In the genomic region with DNA sequence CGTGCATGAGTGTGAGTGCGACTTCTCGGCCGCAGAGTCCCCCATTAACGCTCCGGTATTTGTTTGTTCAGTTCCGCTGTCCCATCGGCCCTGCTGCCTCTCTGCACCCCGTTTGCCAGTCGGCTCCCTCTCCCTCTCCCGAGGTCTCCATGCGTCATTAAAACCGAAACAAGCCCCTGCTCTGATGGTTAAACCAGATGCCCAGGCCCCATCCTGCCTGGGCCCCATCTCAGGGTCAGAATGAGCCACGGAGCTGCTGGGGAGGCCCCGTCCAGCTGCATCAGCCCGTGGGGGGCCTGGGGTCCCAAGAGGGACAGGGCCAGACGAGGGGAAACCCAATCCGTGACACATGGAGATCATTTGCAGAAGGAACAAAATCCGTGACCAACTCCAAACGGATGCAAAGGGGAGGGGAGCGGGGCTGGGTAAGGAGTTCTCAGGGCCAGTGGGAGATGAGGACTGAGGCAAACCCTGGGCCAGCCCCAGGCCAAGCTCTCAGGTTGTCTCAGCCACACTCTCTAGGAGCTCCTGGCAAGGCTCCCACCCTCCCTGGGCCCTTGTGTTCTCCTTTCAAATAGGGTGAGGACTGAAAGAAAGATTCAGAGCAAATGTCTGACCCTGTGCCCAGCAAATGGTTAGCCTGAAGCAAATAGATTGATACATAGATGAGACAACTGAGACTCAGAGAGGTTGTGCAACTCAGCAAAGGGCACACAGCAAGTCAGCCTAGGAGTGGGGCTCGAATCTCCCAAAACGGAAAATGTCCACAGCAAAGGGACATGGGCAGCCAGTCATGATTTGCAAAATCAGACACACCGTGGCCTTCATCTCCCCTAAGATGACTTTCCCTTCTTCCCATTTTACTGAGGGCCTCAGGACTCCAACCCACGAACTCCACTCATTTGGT, we compare ENCODE assay signal across 31 cellular contexts.
DNase-seq lines count a peak whose midpoint lies in the region; ATAC-seq and TF ChIP-seq lines count a peak whose summit lies in the region.
"Had no signal": no experiment of that assay in that cellular context is flagged by ENCODE, and none has a peak within 500 bp of the region (broad histone marks: within the 10 kb centered on the region; RNA-seq: fewer than 3 reads in every experiment).

No MANE protein-coding gene starts in this region.

- H3K27me3 ChIP-seq in right atrium auricular region (no peaks in the 10 kb centered on the region), right cardiac atrium (ENCODE audit: control insufficient read depth, insufficient read depth) (no peaks in the 10 kb centered on the region), endodermal cell (ENCODE audit: control insufficient read depth, insufficient read depth, low read length, poor library complexity, severe bottlenecking) (no peaks in the 10 kb centered on the region)
- H3K27me3 ChIP-seq: breast epithelium, gastroesophageal sphincter had no signal

- ATAC-seq in right cardiac atrium = no peak
- ATAC-seq: CD8-positive, alpha-beta T cell; effector memory CD8-positive, alpha-beta T cell; gastroesophageal sphincter had no signal

- H3K4me3 Mint-ChIP-seq in endodermal cell (no peak overlapping the region), osteocyte (ENCODE audit: unreplicated experiment) (no peak overlapping the region)
- H3K4me3 Mint-ChIP-seq: activated CD4-positive, alpha-beta memory T cell treated with anti-CD3 and anti-CD28 coated beads for 36 hours; activated T-helper 1 cell treated with anti-CD3 and anti-CD28 coated beads, Interleukin-12 subunit alpha, Interleukin-12 subunit beta, Interleukin-2, Interleukin-4 antibody, amounts not matched to agents 30 ng/mL and 10 ng/mL and 1 ng/mL, durations not matched to agents 14 hours and 24 hours and 36 hours; CD8-positive, alpha-beta T cell; effector memory CD8-positive, alpha-beta T cell; mesothelial cell of epicardium; naive B cell had no signal

- H3K36me3 ChIP-seq in right atrium auricular region (no peaks in the 10 kb centered on the region), endodermal cell (ENCODE audit: control insufficient read depth, insufficient read depth, low read length) (no peaks in the 10 kb centered on the region)
- H3K36me3 ChIP-seq: breast epithelium, gastroesophageal sphincter had no signal

- DNase-seq in right atrium auricular region (ENCODE audit: low spot score) (no peak), right cardiac atrium (no peak), endodermal cell (no peak), osteocyte (ENCODE audit: extremely low spot score, unreplicated experiment) (no peak), cerebellar cortex (ENCODE audit: low spot score) (no peak), inferior parietal cortex (ENCODE audit: extremely low spot score) (no peak), NCI-H446 (lab: John Stamatoyannopoulos, UW) (no peak), RPMI8226 (no peak)
- DNase-seq: activated CD4-positive, alpha-beta memory T cell treated with anti-CD3 and anti-CD28 coated beads for 36 hours; activated CD8-positive, alpha-beta memory T cell treated with anti-CD3 and anti-CD28 coated beads, Interleukin-2, amount 50 U/mL, for 4 hours; activated naive CD4-positive, alpha-beta T cell treated with anti-CD3 and anti-CD28 coated beads, Interleukin-2, amount 50 U/mL, for 16 hours; AML-193; amniotic stem cell; CD8-positive, alpha-beta T cell; DMS 273 treated with DMSO at 0.1 percent for 48 hours; effector memory CD8-positive, alpha-beta T cell; EL; GOT3; hypothalamus; naive B cell; NCI-H1092 treated with DMSO at 0.1 percent for 48 hours; NCI-H1930; NCI-H2227 treated with DMSO at 0.1 percent for 48 hours; NCI-H748 treated with DMSO at 0.1 percent for 48 hours; stimulated activated naive CD4-positive, alpha-beta T cell treated with Interleukin-2 at 50 U/mL for 16 hours; T-helper 1 cell had no signal

- peaks cover 26% of the 10 kb centered on the region for H3K4me1 Mint-ChIP-seq in endodermal cell
- peaks cover 39% of the 10 kb centered on the region for H3K4me1 Mint-ChIP-seq in osteocyte (ENCODE audit: unreplicated experiment)
- H3K4me1 Mint-ChIP-seq: naive B cell had no signal

- TF ChIP-seq CTCF in right atrium auricular region (IDR thresholded peaks at IDR 0.05) (no peak), endodermal cell (conservative IDR thresholded peaks at IDR 0.05) (no peak), osteocyte (IDR thresholded peaks at IDR 0.05) (no peak)

- intact Hi-C loops in right cardiac atrium (cut with DNase I) = loop anchor here in 1 of 4 donors (5.0 kb wide), 1 partner anchor 163 kb away; a partner anchor contains a TSS

- WGBS in right cardiac atrium = 68% methylated on average over 25 of the region's 25 CpGs
- 88% methylated on average over 18 to 24 of the region's 25 CpGs for WGBS in endodermal cell (ENCODE audit: insufficient coverage in 1 of 2, insufficient read length in 1 of 2), 2 experiments

- H3K9me3 ChIP-seq in right atrium auricular region (no peaks in the 10 kb centered on the region), right cardiac atrium (ENCODE audit: control insufficient read depth, low read length) (no peaks in the 10 kb centered on the region), endodermal cell (ENCODE audit: control insufficient read depth, low read length) (no peaks in the 10 kb centered on the region)
- H3K9me3 ChIP-seq: breast epithelium, gastroesophageal sphincter had no signal

- H3K9me3 Mint-ChIP-seq in endodermal cell = no peaks in the 10 kb centered on the region
- no peaks in the 10 kb centered on the region for H3K9me3 Mint-ChIP-seq in osteocyte (ENCODE audit: unreplicated experiment)
- H3K9me3 Mint-ChIP-seq: activated CD4-positive, alpha-beta memory T cell treated with anti-CD3 and anti-CD28 coated beads for 36 hours; activated T-helper 1 cell treated with anti-CD3 and anti-CD28 coated beads, Interleukin-12 subunit alpha, Interleukin-12 subunit beta, Interleukin-2, Interleukin-4 antibody, amounts not matched to agents 30 ng/mL and 10 ng/mL and 1 ng/mL, durations not matched to agents 14 hours and 24 hours and 36 hours; CD8-positive, alpha-beta T cell; effector memory CD8-positive, alpha-beta T cell; mesothelial cell of epicardium; naive B cell had no signal

- H3K36me3 Mint-ChIP-seq in endodermal cell (ENCODE audit: low read depth) (no peaks in the 10 kb centered on the region), osteocyte (ENCODE audit: unreplicated experiment) (no peaks in the 10 kb centered on the region)
- H3K36me3 Mint-ChIP-seq: activated CD4-positive, alpha-beta memory T cell treated with anti-CD3 and anti-CD28 coated beads for 36 hours; CD8-positive, alpha-beta T cell; mesothelial cell of epicardium; naive B cell had no signal

- no peak overlapping the region for H3K27ac Mint-ChIP-seq in endodermal cell
- H3K27ac Mint-ChIP-seq in osteocyte (ENCODE audit: unreplicated experiment) = peak overlapping the region; percentile 56
- H3K27ac Mint-ChIP-seq: activated CD4-positive, alpha-beta memory T cell treated with anti-CD3 and anti-CD28 coated beads for 36 hours; activated T-helper 1 cell treated with anti-CD3 and anti-CD28 coated beads, Interleukin-12 subunit alpha, Interleukin-12 subunit beta, Interleukin-2, Interleukin-4 antibody, amounts not matched to agents 30 ng/mL and 10 ng/mL and 1 ng/mL, durations not matched to agents 14 hours and 24 hours and 36 hours; CD8-positive, alpha-beta T cell; effector memory CD8-positive, alpha-beta T cell; mesothelial cell of epicardium; naive B cell had no signal

- H3K27ac ChIP-seq in right atrium auricular region (peak overlapping the region; percentile 87 to 89), right cardiac atrium (ENCODE audit: low read length) (no peak overlapping the region), endodermal cell (ENCODE audit: low read depth, low read length) (peak overlapping the region; percentile 6)
- H3K27ac ChIP-seq: breast epithelium, coronary artery, gastroesophageal sphincter had no signal

- no peak overlapping the region for H3K9ac ChIP-seq in endodermal cell (ENCODE audit: extremely low read depth, low read length, poor library complexity, severe bottlenecking)

- H3K4me3 ChIP-seq in right atrium auricular region (no peak overlapping the region), right cardiac atrium (ENCODE audit: low read length) (no peak overlapping the region), endodermal cell (ENCODE audit: low read length) (no peak overlapping the region)
- H3K4me3 ChIP-seq: breast epithelium, coronary artery, gastroesophageal sphincter had no signal

- H3K27me3 Mint-ChIP-seq in endodermal cell (ENCODE audit: insufficient read depth) = peaks cover 6% of the 10 kb centered on the region
- no peaks in the 10 kb centered on the region for H3K27me3 Mint-ChIP-seq in osteocyte (ENCODE audit: unreplicated experiment)

- H3K4me1 ChIP-seq in right atrium auricular region (peaks cover 0 to 43% of the 10 kb centered on the region in 2 donors), right cardiac atrium (ENCODE audit: control insufficient read depth, insufficient read depth, low read length) (peaks cover 5% of the 10 kb centered on the region), endodermal cell (ENCODE audit: control insufficient read depth, insufficient read depth, low read length) (peaks cover 4% of the 10 kb centered on the region)
- H3K4me1 ChIP-seq: breast epithelium had no signal
